ENCODE assay signal across 10 cellular contexts in genomic region chr12:6285532-6286306, GRCh38. TPM values are rescaled to one million over a fixed set of nuclear protein-coding genes. Genes with fewer than 3 reads are reported as not detected.
DNase-seq lines count a peak whose midpoint lies in the region; ATAC-seq and TF ChIP-seq lines count a peak whose summit lies in the region.
"Had no signal": no experiment of that assay in that cellular context is flagged by ENCODE, and none has a peak within 500 bp of the region (broad histone marks: within the 10 kb centered on the region; RNA-seq: fewer than 3 reads in every experiment).

No MANE protein-coding gene starts in this region.

- DNase-seq in HCT116 (ENCODE audit: low read depth, low spot score) (no peak), fibroblast of mammary gland (ENCODE audit: low read depth) (peak; percentile 68), psoas muscle (no peak), NCI-H1105 (lab: John Stamatoyannopoulos, UW) (no peak), HuH-7 (ENCODE audit: low spot score) (no peak)

- ATAC-seq in HCT116 (no peak), SK-N-SH treated with all-trans-retinoic acid at 6 μM for 48 hours (peak; percentile 11; the same call in 2 of the 3 replicates), psoas muscle (no peak), GM18520 (IDR thresholded peaks at IDR 0.05; ENCODE audit: unreplicated experiment) (no peak)

- H4K20me1 ChIP-seq in HCT116 (ENCODE audit: insufficient read depth), result no peaks in the 10 kb centered on the region

- H3K36me3 ChIP-seq in HCT116 (ENCODE audit: control insufficient read depth in 1 of 2, insufficient read depth in 2 of 2, low read length in 2 of 2) (no peaks in the 10 kb centered on the region), parathyroid adenoma (ENCODE audit: control insufficient read depth, insufficient read depth, low read length) (no peaks in the 10 kb centered on the region), psoas muscle (ENCODE audit: insufficient read depth in 1 of 2, low read depth in 1 of 2) (no peaks in the 10 kb centered on the region)

- H3K27ac ChIP-seq in HCT116 (ENCODE audit: low read depth, low read length) (no peak overlapping the region), parathyroid adenoma (peak overlapping the region; percentile 38), psoas muscle (no peak overlapping the region)

- H3K4me2 ChIP-seq in HCT116 (ENCODE audit: low read length), result peak overlapping the region; percentile 65
- H3K4me2 ChIP-seq in parathyroid adenoma (ENCODE audit: low read length), result peak overlapping the region; percentile 8

- H3K9me3 ChIP-seq in HCT116 (ENCODE audit: control insufficient read depth in 1 of 2, insufficient read depth in 1 of 2, low read depth in 1 of 2, low read length in 2 of 2) (peaks cover 0 to 6% of the 10 kb centered on the region in 2 experiments; a peak in 1 of 4 replicates), parathyroid adenoma (ENCODE audit: control insufficient read depth, low read length) (no peaks in the 10 kb centered on the region), psoas muscle (no peaks in the 10 kb centered on the region)

- H3K4me1 ChIP-seq in HCT116 (ENCODE audit: control insufficient read depth in 1 of 2, insufficient read depth in 2 of 2, low read length in 2 of 2) (peaks cover 23 to 59% of the 10 kb centered on the region in 2 experiments), parathyroid adenoma (peaks cover 9% of the 10 kb centered on the region), psoas muscle (peaks cover 8% of the 10 kb centered on the region)

- no peak overlapping the region for H3K4me3 ChIP-seq in HCT116 (replicated peaks in 1 of 2; ENCODE audit: low read depth in 1 of 2, low read length in 2 of 2)
- no peak overlapping the region for H3K4me3 ChIP-seq in fibroblast of mammary gland (ENCODE audit: control insufficient read depth, low read depth, low read length)
- H3K4me3 ChIP-seq in parathyroid adenoma (ENCODE audit: low read depth, low read length), result no peak overlapping the region
- H3K4me3 ChIP-seq in psoas muscle, result no peak overlapping the region
- H3K4me3 ChIP-seq: dorsolateral prefrontal cortex had no signal

- intact Hi-C loops in HCT116 (cut with micrococcal nuclease), result loop anchor here (1.0 kb wide), 4 partner anchors 90 to 297 kb away; no protein-coding TSS in a partner anchor
- intact Hi-C loops in psoas muscle (cut with DNase I), result no loop called here

- 42 to 58% (median 53%) methylated on average over 1 of the region's 1 CpG for WGBS in psoas muscle, 3 donors

- H3K9ac ChIP-seq in HCT116 (ENCODE audit: low read length), result peak overlapping the region; percentile 47
- H3K9ac ChIP-seq in parathyroid adenoma, result no peak overlapping the region

- POLR2A ChIA-PET in HCT116 (lab: Charles Lee), result interaction anchor here (0.7 kb wide), 1 partner anchor 118 kb away, joined by 3 read pairs; no protein-coding TSS in a partner anchor

- no peak for TF ChIP-seq RAD21 in HCT116 (IDR thresholded peaks at IDR 0.05; ENCODE audit: low read depth)

- TF ChIP-seq POLR2A in HCT116 (IDR thresholded peaks at IDR 0.05; ENCODE audit: borderline replicate concordance, extremely low read depth, insufficient read depth, insufficient read length), result no peak

- H2AFZ ChIP-seq in HCT116 (ENCODE audit: low read depth, low read length, poor library complexity, severe bottlenecking) (peak overlapping the region; percentile 99), parathyroid adenoma (peak overlapping the region; percentile 41)

- TF ChIP-seq CTCF in HCT116 (IDR thresholded peaks at IDR 0.05 in 2 of 3, conservative IDR thresholded peaks at IDR 0.05 in 1 of 3; ENCODE audit: borderline replicate concordance in 1 of 3, insufficient read depth in 1 of 3, low read depth in 2 of 3, low read length in 2 of 3), result no peak
- no peak for TF ChIP-seq CTCF in fibroblast of mammary gland (conservative IDR thresholded peaks at IDR 0.05; ENCODE audit: control insufficient read depth, insufficient read depth, low read depth, low read length)
- TF ChIP-seq CTCF in parathyroid adenoma (IDR thresholded peaks at IDR 0.05), result no peak
- no peak for TF ChIP-seq CTCF in psoas muscle (IDR thresholded peaks at IDR 0.05)

- RAD21 ChIA-PET in HCT116 (lab: Charles Lee; ENCODE audit: low non-redundant PET in 1 of 2, low total read pairs in 2 of 2, uncharacterized antibody in 2 of 2, unreplicated experiment in 2 of 2), result interaction anchor here (0.7 to 2.7 kb wide), 5 partner anchors 84 to 218 kb away, joined by 3 to 22 read pairs (median 7); no protein-coding TSS in a partner anchor

- CTCF ChIA-PET in HCT116 (lab: Charles Lee), result interaction anchor here (1.0 to 6.1 kb wide), 13 partner anchors 9 to 297 kb away, joined by 3 to 62 read pairs (median 4); no protein-coding TSS in a partner anchor

- H3K9me2 ChIP-seq in HCT116 (ENCODE audit: insufficient read depth), result no peaks in the 10 kb centered on the region

- H3K79me2 ChIP-seq in HCT116 (ENCODE audit: insufficient read depth, low read length), result no peaks in the 10 kb centered on the region
- H3K79me2 ChIP-seq in parathyroid adenoma, result no peaks in the 10 kb centered on the region

- BruUV-seq in HCT116 (replicated peaks; lab: Mats Ljungman, UMichigan), result no TSS peak

- H3K27me3 ChIP-seq in HCT116 (ENCODE audit: insufficient read depth, low read length) (no peaks in the 10 kb centered on the region), parathyroid adenoma (ENCODE audit: control insufficient read depth, insufficient read depth, low read length) (no peaks in the 10 kb centered on the region), psoas muscle (ENCODE audit: insufficient read depth in 3 of 3, low read length in 2 of 3) (no peaks in the 10 kb centered on the region)

TF ChIP-seq in HCT116, 20 proteins besides CTCF, POLR2A, EP300 and RAD21 (continues in another document):
- TF ChIP-seq EZH2phosphoT487 (IDR thresholded peaks at IDR 0.05; ENCODE audit: borderline replicate concordance), result no peak
- no peak for TF ChIP-seq ELF1 (IDR thresholded peaks at IDR 0.05; ENCODE audit: borderline replicate concordance, low read depth)
- no peak for TF ChIP-seq SP1 (IDR thresholded peaks at IDR 0.05; ENCODE audit: low read depth)
- TF ChIP-seq, protein P1, sequence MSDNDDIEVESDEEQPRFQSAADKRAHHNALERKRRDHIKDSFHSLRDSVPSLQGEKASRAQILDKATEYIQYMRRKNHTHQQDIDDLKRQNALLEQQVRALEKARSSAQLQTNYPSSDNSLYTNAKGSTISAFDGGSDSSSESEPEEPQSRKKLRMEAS (IDR thresholded peaks at IDR 0.05), result no peak
- TF ChIP-seq SIN3A (IDR thresholded peaks at IDR 0.05; ENCODE audit: low read depth), result no peak
- TF ChIP-seq TCF7L2 (IDR thresholded peaks at IDR 0.05; ENCODE audit: borderline replicate concordance, extremely low read depth, insufficient read depth, insufficient read length), result no peak
- no peak for TF ChIP-seq ATF3 (IDR thresholded peaks at IDR 0.05)
- TF ChIP-seq CBX3 (IDR thresholded peaks at IDR 0.05; ENCODE audit: low read depth), result no peak

TF ChIP-seq in SK-N-SH treated with all-trans-retinoic acid at 6 μM for 48 hours, 23 proteins besides CTCF, POLR2A, EP300 and RAD21:
- TF ChIP-seq ZNF8 (CRISPR knock-in tag; IDR thresholded peaks at IDR 0.05) (no peak), ESRRG (CRISPR knock-in tag; IDR thresholded peaks at IDR 0.05) (no peak), ZNF70 (CRISPR knock-in tag; IDR thresholded peaks at IDR 0.05) (no peak), ZFP3 (CRISPR knock-in tag; IDR thresholded peaks at IDR 0.05) (no peak)
- TF ChIP-seq, protein P2, sequence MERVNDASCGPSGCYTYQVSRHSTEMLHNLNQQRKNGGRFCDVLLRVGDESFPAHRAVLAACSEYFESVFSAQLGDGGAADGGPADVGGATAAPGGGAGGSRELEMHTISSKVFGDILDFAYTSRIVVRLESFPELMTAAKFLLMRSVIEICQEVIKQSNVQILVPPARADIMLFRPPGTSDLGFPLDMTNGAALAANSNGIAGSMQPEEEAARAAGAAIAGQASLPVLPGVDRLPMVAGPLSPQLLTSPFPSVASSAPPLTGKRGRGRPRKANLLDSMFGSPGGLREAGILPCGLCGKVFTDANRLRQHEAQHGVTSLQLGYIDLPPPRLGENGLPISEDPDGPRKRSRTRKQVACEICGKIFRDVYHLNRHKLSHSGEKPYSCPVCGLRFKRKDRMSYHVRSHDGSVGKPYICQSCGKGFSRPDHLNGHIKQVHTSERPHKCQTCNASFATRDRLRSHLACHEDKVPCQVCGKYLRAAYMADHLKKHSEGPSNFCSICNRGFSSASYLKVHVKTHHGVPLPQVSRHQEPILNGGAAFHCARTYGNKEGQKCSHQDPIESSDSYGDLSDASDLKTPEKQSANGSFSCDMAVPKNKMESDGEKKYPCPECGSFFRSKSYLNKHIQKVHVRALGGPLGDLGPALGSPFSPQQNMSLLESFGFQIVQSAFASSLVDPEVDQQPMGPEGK (CRISPR knock-in tag; IDR thresholded peaks at IDR 0.05; ENCODE audit: borderline replicate concordance), result no peak

RNA-seq across cellular contexts. Expression of gene PLEKHG6, which starts 24.8 kb away (rescaled TPM):
- total RNA-seq in HCT116 (2021; ENCODE audit: unreplicated experiment), result 27.4 TPM
- 16.5 and 19.9 TPM in 2 replicates for polyA plus RNA-seq in HCT116 (2012)
- not detected for total RNA-seq in psoas muscle
- polyA plus RNA-seq in psoas muscle, result under 1 TPM in 2 of 3 donors, not detected in 1; 0.20 to 0.39 TPM
- total RNA-seq: mononuclear cell had no signal

RNA-seq across cellular contexts. Expression of gene TNFRSF1A, which starts 56.2 kb away (rescaled TPM):
- 129 TPM for total RNA-seq in HCT116 (2021; ENCODE audit: unreplicated experiment)
- polyA plus RNA-seq in HCT116 (2012), result 91.0 and 116 TPM in 2 replicates
- 100 to 1,000 TPM in 3 of 4 donors, 10 to 100 TPM in 1; 38.8 to 224 (median 127) TPM for total RNA-seq in psoas muscle
- polyA plus RNA-seq in psoas muscle, result 100 to 1,000 TPM in 1 of 3 donors, 10 to 100 TPM in 2; 53.7 to 117 (median 65.4) TPM

Comparison
In these comparisons a context has a peak if more than half of its experiments do, and no peak if none do; other contexts are left out.
1. RNA of gene PLEKHG6, which starts 24.8 kb away (total RNA-seq): 27.4 TPM in HCT116 (single experiment); not detected in psoas muscle; every median in the first group is over 10 times any median in the second.